ENCODE assay signal across 8 cellular contexts in the genomic region with DNA sequence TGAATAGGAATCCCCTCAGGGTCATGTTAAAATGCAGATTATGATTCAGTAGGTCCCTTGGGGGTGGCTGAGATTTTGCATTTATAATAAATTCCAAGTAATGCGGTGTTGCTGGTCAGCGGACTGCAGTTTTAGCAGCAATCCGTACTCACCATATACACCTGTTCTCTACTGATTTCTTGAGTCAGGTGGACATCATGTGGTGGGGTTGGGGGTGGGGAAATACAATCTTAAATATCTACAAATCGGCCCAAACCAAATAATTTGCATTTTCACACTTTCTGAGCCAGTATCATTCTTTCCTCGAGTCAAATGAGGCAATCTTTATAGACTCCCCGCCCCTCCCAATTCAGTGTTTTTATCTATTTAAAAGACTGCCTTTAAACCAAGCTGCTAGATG. TPM values are rescaled to one million over a fixed set of nuclear protein-coding genes. Genes with fewer than 3 reads are reported as not detected.
DNase-seq lines count a peak whose midpoint lies in the region; ATAC-seq, FAIRE-seq and TF ChIP-seq lines count a peak whose summit lies in the region.

No MANE protein-coding gene starts in this region.

- H3K27me3 ChIP-seq in kidney epithelial cell (ENCODE audit: control insufficient read depth, insufficient read depth, low read length) (no peaks in the 10 kb centered on the region), thoracic aorta (replicated peaks; ENCODE audit: insufficient read depth) (no peaks in the 10 kb centered on the region)

- H3K9me3 Mint-ChIP-seq in activated T-cell treated with anti-CD3 and anti-CD28 coated beads, Interleukin-2, amount 50 U/mL, for 4 hours: no peaks in the 10 kb centered on the region
- no peaks in the 10 kb centered on the region for H3K9me3 Mint-ChIP-seq in activated T-helper 2 cell treated with anti-CD3 and anti-CD28 coated beads, Interferon-gamma antibody, Interleukin-2, Interleukin-4, amounts not matched to agents 10 μg/mL and 5 μg/mL and 100 μg/mL, durations not matched to agents 14 hours and 24 hours and 36 hours

- intact Hi-C loops in activated T-helper 2 cell treated with anti-CD3 and anti-CD28 coated beads, Interferon-gamma antibody, Interleukin-2, Interleukin-4, amounts not matched to agents 10 μg/mL and 5 μg/mL and 100 μg/mL, durations not matched to agents 14 hours and 24 hours and 36 hours (cut with micrococcal nuclease): loop anchor here (5.0 to 10.0 kb wide), 2 partner anchors 176 to 382 kb away; a partner anchor contains a TSS

- H3K4me3 ChIP-seq in kidney epithelial cell (ENCODE audit: low read depth, low read length) (peak overlapping the region; percentile 97), thoracic aorta (peak overlapping the region; percentile 87)

- H3K4me3 Mint-ChIP-seq in activated T-cell treated with anti-CD3 and anti-CD28 coated beads, Interleukin-2, amount 50 U/mL, for 4 hours: peak overlapping the region; percentile 94
- peak overlapping the region; percentile 96 for H3K4me3 Mint-ChIP-seq in activated T-helper 2 cell treated with anti-CD3 and anti-CD28 coated beads, Interferon-gamma antibody, Interleukin-2, Interleukin-4, amounts not matched to agents 10 μg/mL and 5 μg/mL and 100 μg/mL, durations not matched to agents 14 hours and 24 hours and 36 hours (ENCODE audit: low read depth)

- no peaks in the 10 kb centered on the region for H3K36me3 ChIP-seq in kidney epithelial cell (ENCODE audit: control insufficient read depth, insufficient read depth, low read length)
- no peaks in the 10 kb centered on the region for H3K36me3 ChIP-seq in thoracic aorta

- no peak overlapping the region for H3K27ac Mint-ChIP-seq in activated T-helper 2 cell treated with anti-CD3 and anti-CD28 coated beads, Interferon-gamma antibody, Interleukin-2, Interleukin-4, amounts not matched to agents 10 μg/mL and 5 μg/mL and 100 μg/mL, durations not matched to agents 14 hours and 24 hours and 36 hours

- FAIRE-seq in HTR-8/SVneo (lab: Jason Lieb, UNC): no peak

- no peaks in the 10 kb centered on the region for H3K9me3 ChIP-seq in thoracic aorta

- no peak for ATAC-seq in activated T-cell treated with anti-CD3 and anti-CD28 coated beads, Interleukin-2, amount 50 U/mL, for 4 hours
- ATAC-seq in thoracic aorta (ENCODE audit: insufficient number of reproducible peaks, low FRiP score, low read depth) (no peak), HG03457 (IDR thresholded peaks at IDR 0.05; ENCODE audit: unreplicated experiment) (no peak), HG02763 (IDR thresholded peaks at IDR 0.05; ENCODE audit: unreplicated experiment) (no peak)

- TF ChIP-seq CTCF in kidney epithelial cell (IDR thresholded peaks at IDR 0.05; ENCODE audit: insufficient read depth, low read length, poor library complexity, severe bottlenecking) (no peak), thoracic aorta (IDR thresholded peaks at IDR 0.05) (no peak)

- no peak for DNase-seq in activated T-cell treated with anti-CD3 and anti-CD28 coated beads, Interleukin-2, amount 50 U/mL, for 4 hours
- DNase-seq in activated T-cell treated with anti-CD3 and anti-CD28 coated beads, Interleukin-2, amount 50 U/mL, for 1 hour: no peak
- DNase-seq in activated T-helper 2 cell treated with anti-CD3 and anti-CD28 coated beads, Interferon-gamma antibody, Interleukin-2, Interleukin-4, amounts not matched to agents 10 μg/mL and 5 μg/mL and 100 μg/mL, durations not matched to agents 14 hours and 24 hours and 36 hours (ENCODE audit: low spot score): no peak
- no peak for DNase-seq in kidney epithelial cell (ENCODE audit: low read depth)
- DNase-seq in thoracic aorta (ENCODE audit: low spot score): no peak
- no peak for DNase-seq in HTR-8/SVneo (ENCODE audit: insufficient read length, low spot score)

- peaks cover 0 to 18% of the 10 kb centered on the region in 2 donors for H3K4me1 ChIP-seq in thoracic aorta (ENCODE audit: control insufficient read depth in 1 of 2, low read depth in 2 of 2)

- H3K4me1 Mint-ChIP-seq in activated T-cell treated with anti-CD3 and anti-CD28 coated beads, Interleukin-2, amount 50 U/mL, for 4 hours (ENCODE audit: low read depth): peaks cover 18% of the 10 kb centered on the region
- H3K4me1 Mint-ChIP-seq in activated T-helper 2 cell treated with anti-CD3 and anti-CD28 coated beads, Interferon-gamma antibody, Interleukin-2, Interleukin-4, amounts not matched to agents 10 μg/mL and 5 μg/mL and 100 μg/mL, durations not matched to agents 14 hours and 24 hours and 36 hours (ENCODE audit: low read depth): peaks cover 19% of the 10 kb centered on the region

- no peaks in the 10 kb centered on the region for H3K36me3 Mint-ChIP-seq in activated T-cell treated with anti-CD3 and anti-CD28 coated beads, Interleukin-2, amount 50 U/mL, for 4 hours (ENCODE audit: insufficient read depth)
- H3K36me3 Mint-ChIP-seq in activated T-helper 2 cell treated with anti-CD3 and anti-CD28 coated beads, Interferon-gamma antibody, Interleukin-2, Interleukin-4, amounts not matched to agents 10 μg/mL and 5 μg/mL and 100 μg/mL, durations not matched to agents 14 hours and 24 hours and 36 hours (ENCODE audit: low read depth): no peaks in the 10 kb centered on the region

- H3K27me3 Mint-ChIP-seq in activated T-cell treated with anti-CD3 and anti-CD28 coated beads, Interleukin-2, amount 50 U/mL, for 4 hours (ENCODE audit: low read depth): no peaks in the 10 kb centered on the region
- peaks cover 21% of the 10 kb centered on the region for H3K27me3 Mint-ChIP-seq in activated T-helper 2 cell treated with anti-CD3 and anti-CD28 coated beads, Interferon-gamma antibody, Interleukin-2, Interleukin-4, amounts not matched to agents 10 μg/mL and 5 μg/mL and 100 μg/mL, durations not matched to agents 14 hours and 24 hours and 36 hours (ENCODE audit: low read depth)

- peak overlapping the region in 1 of 2 donors; percentile 51 for H3K27ac ChIP-seq in thoracic aorta

RNA-seq across cellular contexts. Expression of a gene that starts 0.9 kb away (rescaled TPM):
- 1 to 10 TPM in 2 of 3 donors, under 1 TPM in 1; 0.76 to 1.3 (median 1.3) TPM for total RNA-seq in activated T-cell treated with anti-CD3 and anti-CD28 coated beads, Interleukin-2, amount 50 U/mL, for 4 hours
- total RNA-seq in activated T-helper 2 cell treated with anti-CD3 and anti-CD28 coated beads, Interferon-gamma antibody, Interleukin-2, Interleukin-4, amounts not matched to agents 10 μg/mL and 5 μg/mL and 100 μg/mL, durations not matched to agents 14 hours and 24 hours and 36 hours: 2.3 and 3.1 TPM in 2 replicates
- 10.8 and 14.1 TPM in 2 replicates for total RNA-seq in kidney epithelial cell
- total RNA-seq in thoracic aorta: 10 to 100 TPM; 11.9 to 20.2 TPM
